Comparison of ENCODE assay signal across 7 cellular contexts in the genomic region with DNA sequence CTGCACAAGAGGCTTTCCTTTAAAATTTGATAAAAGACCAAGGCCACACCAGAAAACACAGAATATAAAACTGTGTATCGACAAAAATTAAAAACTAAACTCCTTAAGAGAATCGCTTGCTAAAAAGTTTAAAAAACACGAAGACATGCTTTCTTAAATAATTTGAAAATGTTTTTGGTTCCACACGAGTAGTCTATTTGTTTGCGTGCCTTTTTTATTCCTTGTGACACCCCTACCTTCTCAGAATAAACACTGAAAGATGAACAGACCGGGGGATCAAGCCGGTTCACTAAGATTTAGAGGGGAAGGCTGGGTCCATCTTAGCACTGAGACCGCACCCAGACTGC.
DNase-seq lines count a peak whose midpoint lies in the region; FAIRE-seq and TF ChIP-seq lines count a peak whose summit lies in the region.

No MANE protein-coding gene starts in this region.

- peaks cover 14% of the 10 kb centered on the region for H3K4me1 ChIP-seq in stomach smooth muscle (ENCODE audit: control insufficient read depth, insufficient read depth, low read length)

- H3K27me3 Mint-ChIP-seq in HFFc6 (ENCODE audit: insufficient read depth): no peaks in the 10 kb centered on the region
- no peaks in the 10 kb centered on the region for H3K27me3 Mint-ChIP-seq in activated T-helper 2 cell treated with anti-CD3 and anti-CD28 coated beads, Interferon-gamma antibody, Interleukin-2, Interleukin-4, amounts not matched to agents 10 μg/mL and 5 μg/mL and 100 μg/mL, durations not matched to agents 14 hours and 24 hours and 36 hours (ENCODE audit: low read depth)

- TF ChIP-seq CTCF in HFFc6 (IDR thresholded peaks at IDR 0.05): no peak

- H3K27me3 ChIP-seq in stomach smooth muscle (ENCODE audit: control insufficient read depth in 1 of 2, insufficient read depth in 2 of 2, low read length in 2 of 2): no peaks in the 10 kb centered on the region

- no peaks in the 10 kb centered on the region for H3K36me3 ChIP-seq in stomach smooth muscle (ENCODE audit: control insufficient read depth in 2 of 2, insufficient read depth in 2 of 2, low read length in 2 of 2)

- H3K36me3 Mint-ChIP-seq in HFFc6 (ENCODE audit: low read depth): no peaks in the 10 kb centered on the region
- peaks cover 9% of the 10 kb centered on the region for H3K36me3 Mint-ChIP-seq in activated T-helper 2 cell treated with anti-CD3 and anti-CD28 coated beads, Interferon-gamma antibody, Interleukin-2, Interleukin-4, amounts not matched to agents 10 μg/mL and 5 μg/mL and 100 μg/mL, durations not matched to agents 14 hours and 24 hours and 36 hours (ENCODE audit: low read depth)

- H3K4me1 Mint-ChIP-seq in HFFc6 (ENCODE audit: low read depth): peaks cover 52% of the 10 kb centered on the region
- H3K4me1 Mint-ChIP-seq in activated T-helper 2 cell treated with anti-CD3 and anti-CD28 coated beads, Interferon-gamma antibody, Interleukin-2, Interleukin-4, amounts not matched to agents 10 μg/mL and 5 μg/mL and 100 μg/mL, durations not matched to agents 14 hours and 24 hours and 36 hours (ENCODE audit: low read depth): peaks cover 37% of the 10 kb centered on the region

- H3K4me3 Mint-ChIP-seq in HFFc6: peak overlapping the region; percentile 92
- peak overlapping the region; percentile 80 for H3K4me3 Mint-ChIP-seq in activated T-helper 2 cell treated with anti-CD3 and anti-CD28 coated beads, Interferon-gamma antibody, Interleukin-2, Interleukin-4, amounts not matched to agents 10 μg/mL and 5 μg/mL and 100 μg/mL, durations not matched to agents 14 hours and 24 hours and 36 hours (ENCODE audit: low read depth)

- H3K4me3 ChIP-seq in iPS-18c (ENCODE audit: insufficient read depth, low read depth, low read length): peak overlapping the region; percentile 66
- H3K4me3 ChIP-seq in stomach smooth muscle (ENCODE audit: low read length in 2 of 2): peak overlapping the region; percentile 76 to 77

- H3K9me3 ChIP-seq in iPS-18c (ENCODE audit: control insufficient read depth, insufficient read depth, low read length) (no peaks in the 10 kb centered on the region), stomach smooth muscle (ENCODE audit: control insufficient read depth in 2 of 2, low read length in 2 of 2) (no peaks in the 10 kb centered on the region)

- FAIRE-seq in urothelium cell line (lab: Jason Lieb, UNC): no peak

- DNase-seq in HFFc6: no peak
- no peak for DNase-seq in activated T-helper 2 cell treated with anti-CD3 and anti-CD28 coated beads, Interferon-gamma antibody, Interleukin-2, Interleukin-4, amounts not matched to agents 10 μg/mL and 5 μg/mL and 100 μg/mL, durations not matched to agents 14 hours and 24 hours and 36 hours (ENCODE audit: low spot score)
- no peak for DNase-seq in urothelium cell line (ENCODE audit: low spot score)
- DNase-seq in iPS-NIHi7 (ENCODE audit: extremely low spot score): no peak
- DNase-seq in germinal center (ENCODE audit: low spot score): no peak

- peak overlapping the region; percentile 100 for H3K27ac Mint-ChIP-seq in HFFc6
- H3K27ac Mint-ChIP-seq in activated T-helper 2 cell treated with anti-CD3 and anti-CD28 coated beads, Interferon-gamma antibody, Interleukin-2, Interleukin-4, amounts not matched to agents 10 μg/mL and 5 μg/mL and 100 μg/mL, durations not matched to agents 14 hours and 24 hours and 36 hours: peak overlapping the region; percentile 98

- no peaks in the 10 kb centered on the region for H3K9me3 Mint-ChIP-seq in HFFc6
- H3K9me3 Mint-ChIP-seq in activated T-helper 2 cell treated with anti-CD3 and anti-CD28 coated beads, Interferon-gamma antibody, Interleukin-2, Interleukin-4, amounts not matched to agents 10 μg/mL and 5 μg/mL and 100 μg/mL, durations not matched to agents 14 hours and 24 hours and 36 hours: no peaks in the 10 kb centered on the region

- H3K9ac ChIP-seq in stomach smooth muscle (ENCODE audit: low read length in 2 of 2): peak overlapping the region; percentile 92 to 93

- peak overlapping the region; percentile 98 for H3K27ac ChIP-seq in stomach smooth muscle (ENCODE audit: low read length)

- intact Hi-C loops in activated T-helper 2 cell treated with anti-CD3 and anti-CD28 coated beads, Interferon-gamma antibody, Interleukin-2, Interleukin-4, amounts not matched to agents 10 μg/mL and 5 μg/mL and 100 μg/mL, durations not matched to agents 14 hours and 24 hours and 36 hours (cut with micrococcal nuclease): loop anchor here (1.0 to 5.0 kb wide), 18 partner anchors 13 to 1620 kb away; partner anchors contain the start of genes BRCA2, N4BP2L2, PDS5B and ZAR1L
